In genomic region chr10:21675157-21675796, GRCh38 we compare ENCODE assay signal across 8 cellular contexts.
A peak's percentile ranks its signal among the peaks of the same experiment; 100 is the strongest.
DNase-seq lines count a peak whose midpoint lies in the region; TF ChIP-seq lines count a peak whose summit lies in the region.

No MANE protein-coding gene starts in this region.

- no peak overlapping the region for H3K27ac Mint-ChIP-seq in neural progenitor cell

- peak; percentile 9 to 12 for DNase-seq in activated CD4-positive, alpha-beta T cell treated with anti-CD3 and anti-CD28 coated beads for 24 hours (ENCODE audit: low read depth in 2 of 2)
- DNase-seq in activated CD4-positive, alpha-beta T cell treated with anti-CD3 and anti-CD28 coated beads for 1 hour: no peak
- DNase-seq in HT1080 (ENCODE audit: low read depth) (peak; percentile 31), T-helper 9 cell (peak; percentile 5), epithelial cell of esophagus (ENCODE audit: low read depth) (peak; percentile 55), neural progenitor cell (ENCODE audit: low spot score) (peak; percentile 45), NCI-H2107 (lab: John Stamatoyannopoulos, UW) (no peak), NK-92 (lab: John Stamatoyannopoulos, UW; ENCODE audit: unreplicated experiment) (no peak)

- peaks cover 25% of the 10 kb centered on the region for H3K36me3 Mint-ChIP-seq in neural progenitor cell

- no peak overlapping the region for H3K4me2 ChIP-seq in neural progenitor cell

- no peak overlapping the region for H3K9ac ChIP-seq in neural progenitor cell

- no peaks in the 10 kb centered on the region for H3K9me3 Mint-ChIP-seq in neural progenitor cell

- H3K27me3 ChIP-seq in neural progenitor cell: no peaks in the 10 kb centered on the region

- TF ChIP-seq CTCF in epithelial cell of esophagus (IDR thresholded peaks at IDR 0.05; ENCODE audit: insufficient read depth, low read depth, low read length, missing control alignments): peak; percentile 79
- TF ChIP-seq CTCF in neural progenitor cell (IDR thresholded peaks at IDR 0.05): peak; percentile 82

- H3F3A ChIP-seq in neural progenitor cell (ENCODE audit: low read depth): peaks cover 41% of the 10 kb centered on the region

- peaks cover 2% of the 10 kb centered on the region for H3K4me1 ChIP-seq in neural progenitor cell

- H3K36me3 ChIP-seq in neural progenitor cell: peaks cover 18% of the 10 kb centered on the region

- H4K20me1 ChIP-seq in neural progenitor cell (ENCODE audit: low read depth): peaks cover 9% of the 10 kb centered on the region

- no peak overlapping the region for H3K27ac ChIP-seq in neural progenitor cell

- H3K27me3 Mint-ChIP-seq in neural progenitor cell (ENCODE audit: insufficient read depth, low read depth): no peaks in the 10 kb centered on the region

- H3K79me2 ChIP-seq in neural progenitor cell (ENCODE audit: low read depth): peaks cover 67% of the 10 kb centered on the region

- peaks cover 12% of the 10 kb centered on the region for H3K4me1 Mint-ChIP-seq in neural progenitor cell

- H3K9me3 ChIP-seq in neural progenitor cell (ENCODE audit: low read depth): no peaks in the 10 kb centered on the region

- H3K4me3 Mint-ChIP-seq in neural progenitor cell: no peak overlapping the region

- no peak overlapping the region for H2AFZ ChIP-seq in neural progenitor cell (replicated peaks)

- H3K4me3 ChIP-seq in epithelial cell of esophagus (ENCODE audit: low read length): no peak overlapping the region
- H3K4me3 ChIP-seq in neural progenitor cell: no peak overlapping the region

Comparison
In these comparisons a context has a peak if more than half of its experiments do, and no peak if none do; other contexts are left out.
1. DNase-seq: peak in activated CD4-positive, alpha-beta T cell treated with anti-CD3 and anti-CD28 coated beads for 24 hours (2 of 2), HT1080 (single experiment), T-helper 9 cell (single experiment), epithelial cell of esophagus (single experiment) and neural progenitor cell (single experiment); none in activated CD4-positive, alpha-beta T cell treated with anti-CD3 and anti-CD28 coated beads for 1 hour (single experiment), NCI-H2107 (single experiment) and NK-92 (single experiment).